In genomic region chr2:27958711-27959378, GRCh38 we compare ENCODE assay signal across 13 cellular contexts.
A peak's percentile ranks its signal among the peaks of the same experiment; 100 is the strongest.
DNase-seq lines count a peak whose midpoint lies in the region; ATAC-seq and TF ChIP-seq lines count a peak whose summit lies in the region.
"Had no signal": no experiment of that assay in that cellular context is flagged by ENCODE, and none has a peak within 500 bp of the region (broad histone marks: within the 10 kb centered on the region; RNA-seq: fewer than 3 reads in every experiment).

No MANE protein-coding gene starts in this region.

- H3K36me3 ChIP-seq in left ventricle myocardium inferior: no peaks in the 10 kb centered on the region
- no peaks in the 10 kb centered on the region for H3K36me3 ChIP-seq in heart left ventricle
- no peaks in the 10 kb centered on the region for H3K36me3 ChIP-seq in lower lobe of right lung
- H3K36me3 ChIP-seq in vagina: no peaks in the 10 kb centered on the region

- no peak overlapping the region for H3K4me3 Mint-ChIP-seq in activated CD8-positive, alpha-beta T cell treated with anti-CD3 and anti-CD28 coated beads, Interleukin-2, amount 10 ng/mL, durations not matched to agents 7 days and 5 days

- H3K9me3 ChIP-seq in left ventricle myocardium inferior (replicated peaks): no peaks in the 10 kb centered on the region
- H3K9me3 ChIP-seq in heart left ventricle: no peaks in the 10 kb centered on the region
- no peaks in the 10 kb centered on the region for H3K9me3 ChIP-seq in lower lobe of right lung
- no peaks in the 10 kb centered on the region for H3K9me3 ChIP-seq in vagina

- intact Hi-C loops in left ventricle myocardium inferior (cut with micrococcal nuclease): no loop called here
- intact Hi-C loops in heart left ventricle (cut with DNase I): loop anchor here in 6 of 10 donors (5.0 to 10.0 kb wide), 6 partner anchors 33 to 446 kb away; partner anchors contain the start of genes FOSL2 (in 4 of the 6), BABAM2 (in 2 of the 6) and RBKS (in 2 of the 6)
- intact Hi-C loops in lower lobe of right lung (cut with DNase I): no loop called here
- intact Hi-C loops in vagina (cut with DNase I): loop anchor here (5.0 to 10.0 kb wide), 2 partner anchors 254 to 433 kb away; partner anchors contain the start of gene FOSL2

- peak overlapping the region; percentile 50 for H3K27ac Mint-ChIP-seq in activated CD8-positive, alpha-beta T cell treated with anti-CD3 and anti-CD28 coated beads, Interleukin-2, amount 10 ng/mL, durations not matched to agents 7 days and 5 days

- in situ Hi-C loops in KBM-7 (cut with MboI; ENCODE audit: low pct_unique_long_range_greater_than_20kb, low sequenced_read_pairs): no loop called here

- H3K36me3 Mint-ChIP-seq in activated CD8-positive, alpha-beta T cell treated with anti-CD3 and anti-CD28 coated beads, Interleukin-2, amount 10 ng/mL, durations not matched to agents 7 days and 5 days (ENCODE audit: low read depth): peaks cover 37% of the 10 kb centered on the region

- peak overlapping the region; percentile 7 for H3K27ac ChIP-seq in left ventricle myocardium inferior (replicated peaks)
- peak overlapping the region in 3 of 12 donors; percentile 2 to 73 (median 17) for H3K27ac ChIP-seq in heart left ventricle
- H3K27ac ChIP-seq in lower lobe of right lung: no peak overlapping the region
- H3K27ac ChIP-seq in vagina: peak overlapping the region; percentile 53

- CTCF ChIA-PET in activated CD8-positive, alpha-beta T cell treated with anti-CD3 and anti-CD28 coated beads, Interleukin-2, amount 10 ng/mL, durations not matched to agents 7 days and 5 days (lab: Charles Lee): no interaction called here

- no peaks in the 10 kb centered on the region for H3K27me3 ChIP-seq in left ventricle myocardium inferior (ENCODE audit: low read depth)
- H3K27me3 ChIP-seq in heart left ventricle: no peaks in the 10 kb centered on the region
- H3K27me3 ChIP-seq in lower lobe of right lung (ENCODE audit: low read depth): no peaks in the 10 kb centered on the region
- no peaks in the 10 kb centered on the region for H3K27me3 ChIP-seq in vagina

- no peaks in the 10 kb centered on the region for H3K27me3 Mint-ChIP-seq in activated CD8-positive, alpha-beta T cell treated with anti-CD3 and anti-CD28 coated beads, Interleukin-2, amount 10 ng/mL, durations not matched to agents 7 days and 5 days (ENCODE audit: low read depth)

- 82 to 90% (median 85%) methylated on average over 2 of the region's 2 CpGs for WGBS in heart left ventricle, 4 donors

- H3K4me3 ChIP-seq in left ventricle myocardium inferior: no peak overlapping the region
- H3K4me3 ChIP-seq in heart left ventricle: no peak overlapping the region
- H3K4me3 ChIP-seq in lower lobe of right lung: no peak overlapping the region
- H3K4me3 ChIP-seq in vagina: no peak overlapping the region

- TF ChIP-seq CTCF in left ventricle myocardium inferior (IDR thresholded peaks at IDR 0.05; ENCODE audit: borderline replicate concordance): no peak
- no peak for TF ChIP-seq CTCF in heart left ventricle (IDR thresholded peaks at IDR 0.05)
- TF ChIP-seq CTCF in lower lobe of right lung (IDR thresholded peaks at IDR 0.05): no peak
- TF ChIP-seq CTCF in vagina (IDR thresholded peaks at IDR 0.05): no peak

- H3K4me1 Mint-ChIP-seq in activated CD8-positive, alpha-beta T cell treated with anti-CD3 and anti-CD28 coated beads, Interleukin-2, amount 10 ng/mL, durations not matched to agents 7 days and 5 days (ENCODE audit: low read depth): peaks cover 80% of the 10 kb centered on the region

- DNase-seq in left ventricle myocardium inferior (no peak), heart left ventricle (no peak), lower lobe of right lung (no peak), vagina (ENCODE audit: extremely low spot score in 2 of 2) (no peak), KBM-7 (no peak), NCI-H774 (lab: John Stamatoyannopoulos, UW) (no peak)
- DNase-seq in activated CD8-positive, alpha-beta T cell treated with anti-CD3 and anti-CD28 coated beads, Interleukin-2, amount 10 ng/mL, durations not matched to agents 7 days and 5 days: no peak
- DNase-seq: DMS153; H7; NCI-H1105; NCI-H510A treated with DMSO at 0.1 percent for 48 hours; stimulated activated CD4-positive, alpha-beta T cell treated with anti-CD3 and anti-CD28 coated beads, Interleukin-15, amount 100 ng/mL, for 24 hours had no signal

- POLR2A ChIA-PET in activated CD8-positive, alpha-beta T cell treated with anti-CD3 and anti-CD28 coated beads, Interleukin-2, amount 10 ng/mL, durations not matched to agents 7 days and 5 days (lab: Charles Lee): no interaction called here

- no peak for ATAC-seq in heart left ventricle
- no peak for ATAC-seq in activated CD8-positive, alpha-beta T cell treated with anti-CD3 and anti-CD28 coated beads, Interleukin-2, amount 10 ng/mL, durations not matched to agents 7 days and 5 days
- ATAC-seq in lower lobe of right lung: peak; percentile 62 to 66
- ATAC-seq in GM21717 (IDR thresholded peaks at IDR 0.05; ENCODE audit: unreplicated experiment): no peak

- peaks cover 8% of the 10 kb centered on the region for H3K9me3 Mint-ChIP-seq in activated CD8-positive, alpha-beta T cell treated with anti-CD3 and anti-CD28 coated beads, Interleukin-2, amount 10 ng/mL, durations not matched to agents 7 days and 5 days (ENCODE audit: insufficient read depth)

- H3K4me1 ChIP-seq in left ventricle myocardium inferior (peaks cover 67% of the 10 kb centered on the region), heart left ventricle (peaks cover 3 to 78% (median 48%) of the 10 kb centered on the region in 12 donors), lower lobe of right lung (peaks cover 63% of the 10 kb centered on the region), vagina (peaks cover 62% of the 10 kb centered on the region)

- no peak for TF ChIP-seq POLR2A in heart left ventricle (IDR thresholded peaks at IDR 0.05)
- no peak for TF ChIP-seq POLR2A in vagina (IDR thresholded peaks at IDR 0.05)

Comparison
In these comparisons a context has a peak if more than half of its experiments do, and no peak if none do; other contexts are left out.
1. intact Hi-C loops: an anchor here in heart left ventricle (5.0 to 10.0 kb wide) and vagina (5.0 to 10.0 kb wide); none called in left ventricle myocardium inferior and lower lobe of right lung.
2. ATAC-seq: peak in lower lobe of right lung (2 of 2); none in heart left ventricle (0 of 4), activated CD8-positive, alpha-beta T cell treated with anti-CD3 and anti-CD28 coated beads, Interleukin-2, amount 10 ng/mL, durations not matched to agents 7 days and 5 days (single experiment) and GM21717 (single experiment).